ENCODE assay signal across 14 cellular contexts in the genomic region with DNA sequence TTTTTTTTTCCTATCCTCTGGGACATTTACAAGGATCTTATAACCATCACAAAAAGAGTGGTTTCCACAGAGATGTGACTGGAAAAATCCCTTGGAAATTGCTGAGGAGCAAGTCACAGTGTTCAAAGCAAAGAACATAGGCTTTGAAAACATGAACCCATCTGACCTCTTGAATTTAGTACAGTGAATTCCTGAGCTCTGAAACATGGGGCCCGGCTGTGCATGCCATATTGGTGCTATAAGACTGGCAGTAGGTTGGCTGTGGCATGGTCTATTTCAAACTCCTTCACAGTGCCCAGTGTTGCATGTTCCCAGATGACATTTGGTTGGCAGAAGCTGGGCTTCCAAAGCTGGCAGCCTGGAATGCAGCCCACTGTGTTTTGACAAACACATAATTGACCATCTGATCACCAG.
A peak's percentile ranks its signal among the peaks of the same experiment; 100 is the strongest.
DNase-seq lines count a peak whose midpoint lies in the region; ATAC-seq and TF ChIP-seq lines count a peak whose summit lies in the region.
"Had no signal": no experiment of that assay in that cellular context is flagged by ENCODE, and none has a peak within 500 bp of the region (broad histone marks: within the 10 kb centered on the region; RNA-seq: fewer than 3 reads in every experiment).

No MANE protein-coding gene starts in this region.

- no peaks in the 10 kb centered on the region for H3K79me2 ChIP-seq in PC-3 (ENCODE audit: low read length)

- TF ChIP-seq CTCF in heart right ventricle (IDR thresholded peaks at IDR 0.05) (no peak), PC-3 (conservative IDR thresholded peaks at IDR 0.05; ENCODE audit: low read depth, low read length) (no peak)

- intact Hi-C loops in heart right ventricle (cut with DNase I) (no loop called here), PC-3 (cut with micrococcal nuclease) (no loop called here)

- POLR2A ChIA-PET in PC-3 (lab: Charles Lee; ENCODE audit: unreplicated experiment): no interaction called here

- H3K27me3 ChIP-seq in heart right ventricle (no peaks in the 10 kb centered on the region), PC-3 (ENCODE audit: low read length) (no peaks in the 10 kb centered on the region)

- no peak overlapping the region for H3K4me2 ChIP-seq in PC-3 (ENCODE audit: low read length)

- CTCF ChIA-PET in PC-3 (lab: Charles Lee): no interaction called here

- H3F3A ChIP-seq in PC-3 (ENCODE audit: low read length, unreplicated experiment): no peaks in the 10 kb centered on the region

- no peak overlapping the region for H3K9ac ChIP-seq in PC-3 (ENCODE audit: low read length)

- peaks cover under 1 to 85% (median 43%) of the 10 kb centered on the region in 9 donors for H3K4me1 ChIP-seq in heart right ventricle
- peaks cover 11% of the 10 kb centered on the region for H3K4me1 ChIP-seq in PC-3 (ENCODE audit: insufficient read depth, low read length)

- DNase-seq in HCEC 1CT (peak; percentile 89), astrocyte of the hippocampus (ENCODE audit: low read depth, low spot score) (peak; percentile 71), heart right ventricle (peak; percentile 40 to 77), stromal cell of bone marrow (ENCODE audit: low read depth) (peak; percentile 54), PC-3 (no peak), medulla oblongata (ENCODE audit: extremely low spot score) (no peak), retina (no peak)
- DNase-seq: lower lobe of right lung; MV-4-11; NCI-H510A; stimulated activated CD4-positive, alpha-beta T cell treated with anti-CD3 and anti-CD28 coated beads, Interleukin-4, amount 100 ng/mL, for 24 hours; stimulated activated naive CD8-positive, alpha-beta T cell treated with anti-CD3 and anti-CD28 coated beads, Interleukin-15, amount 100 ng/mL, for 72 hours had no signal

- H2AFZ ChIP-seq in PC-3 (ENCODE audit: low read length): no peak overlapping the region

- H3K9me3 ChIP-seq in heart right ventricle: no peaks in the 10 kb centered on the region
- H3K9me3 ChIP-seq in PC-3 (ENCODE audit: low read length): no peaks in the 10 kb centered on the region
- H3K9me3 ChIP-seq: lower lobe of right lung had no signal

- BruUV-seq in PC-3 (replicated peaks; lab: Mats Ljungman, UMichigan): no TSS peak

- H3K4me3 ChIP-seq in heart right ventricle: no peak overlapping the region
- no peak overlapping the region for H3K4me3 ChIP-seq in PC-3 (ENCODE audit: low read length)
- H3K4me3 ChIP-seq: lower lobe of right lung had no signal

- 28 to 59% methylated on average over 1 of the region's 1 CpG for WGBS in heart right ventricle, 2 donors

- ATAC-seq in heart right ventricle (peak; percentile 78 to 94 (median 86)), HG02678 (IDR thresholded peaks at IDR 0.05; ENCODE audit: unreplicated experiment) (no peak), PC-3 (no peak)
- ATAC-seq: activated CD4-positive, CD25-positive, alpha-beta regulatory T cell treated with anti-CD3 and anti-CD28 coated beads, Interleukin-2, amount 50 U/mL, for 24 hours; stimulated activated naive CD8-positive, alpha-beta T cell treated with anti-CD3 and anti-CD28 coated beads, Interleukin-15, amount 100 ng/mL, for 72 hours had no signal

- H3K9me2 ChIP-seq in PC-3 (replicated peaks; ENCODE audit: low read length): no peaks in the 10 kb centered on the region

- peak overlapping the region in 9 of 10 donors; percentile 9 to 69 (median 49) for H3K27ac ChIP-seq in heart right ventricle
- no peak overlapping the region for H3K27ac ChIP-seq in PC-3 (ENCODE audit: low read length)
- H3K27ac ChIP-seq: lower lobe of right lung had no signal

- no peaks in the 10 kb centered on the region for H4K20me1 ChIP-seq in PC-3 (ENCODE audit: low read length)

- H3K36me3 ChIP-seq in heart right ventricle: peaks cover 0 to 5% (median 0%) of the 10 kb centered on the region in 9 donors
- H3K36me3 ChIP-seq in PC-3 (ENCODE audit: low read depth, low read length): no peaks in the 10 kb centered on the region
- H3K36me3 ChIP-seq: lower lobe of right lung had no signal

Comparison
In these comparisons a context has a peak if more than half of its experiments do, and no peak if none do; other contexts are left out.
1. DNase-seq: peak in HCEC 1CT (single experiment), astrocyte of the hippocampus (single experiment), heart right ventricle (2 of 2) and stromal cell of bone marrow (single experiment); none in PC-3 (single experiment), medulla oblongata (single experiment) and retina (single experiment).
2. ATAC-seq: peak in heart right ventricle (8 of 8); none in HG02678 (single experiment) and PC-3 (single experiment).